Comparison of ENCODE assay signal across 27 cellular contexts in genomic region chr20:14064333-14064732, GRCh38.
"Had no signal": no experiment of that assay in that cellular context is flagged by ENCODE, and none has a peak within 500 bp of the region (broad histone marks: within the 10 kb centered on the region; RNA-seq: fewer than 3 reads in every experiment).

No MANE protein-coding gene starts in this region.

- H3K4me1 ChIP-seq: esophagus muscularis mucosa, foreskin keratinocyte had no signal

- DNase-seq: activated CD4-positive, alpha-beta memory T cell treated with anti-CD3 and anti-CD28 coated beads, Interleukin-2, amount 10 ng/mL, durations not matched to agents 7 days and 5 days; activated CD4-positive, alpha-beta T cell treated with anti-CD3 and anti-CD28 coated beads for 36 hours; activated CD4-positive, alpha-beta T cell treated with anti-CD3 and anti-CD28 coated beads, Interleukin-2, amount 10 ng/mL, durations not matched to agents 7 days and 5 days; activated CD4-positive, alpha-beta T cell treated with anti-CD3 and anti-CD28 coated beads, Interleukin-2, amount 50 U/mL, for 4 hours; activated CD4-positive, CD25-positive, alpha-beta regulatory T cell; activated CD4-positive, CD25-positive, alpha-beta regulatory T cell treated with anti-CD3 and anti-CD28 coated beads, Interleukin-2, amount 50 U/mL, for 72 hours; activated CD8-positive, alpha-beta memory T cell treated with anti-CD3 and anti-CD28 coated beads, Interleukin-2, amount 50 U/mL, for 48 hours; activated gamma-delta T cell; activated naive CD4-positive, alpha-beta T cell treated with anti-CD3 and anti-CD28 coated beads, Interleukin-2, amount 50 U/mL, for 16 hours; activated naive CD4-positive, alpha-beta T cell treated with Interleukin-2 at 50 U/mL for 16 hours; activated T-cell treated with anti-CD3 and anti-CD28 coated beads for 4 hours; activated T-cell treated with anti-CD3 and anti-CD28 coated beads, Interleukin-2, amount 50 U/mL, for 24 hours; activated T-cell treated with anti-CD3 and anti-CD28 coated beads, Interleukin-2, amount 50 U/mL, for 72 hours; amniotic stem cell; anterior cingulate cortex; caudate nucleus; cortex of kidney; dermis blood vessel endothelial cell; effector CD4-positive, alpha-beta T cell; effector memory CD8-positive, alpha-beta T cell; erythroblast; foreskin keratinocyte; gastrocnemius medialis; T-helper 2 cell had no signal

- H3K36me3 ChIP-seq: esophagus muscularis mucosa, gastrocnemius medialis had no signal

- FAIRE-seq: astrocyte, colon had no signal

- ATAC-seq: activated CD4-positive, alpha-beta T cell treated with anti-CD3 and anti-CD28 coated beads for 36 hours; activated T-cell treated with anti-CD3 and anti-CD28 coated beads, Interleukin-2, amount 50 U/mL, for 72 hours; effector memory CD8-positive, alpha-beta T cell; foreskin keratinocyte; gastrocnemius medialis had no signal

- H3K27ac ChIP-seq: esophagus muscularis mucosa, foreskin keratinocyte, gastrocnemius medialis had no signal

- H3K4me3 ChIP-seq: esophagus muscularis mucosa, gastrocnemius medialis had no signal

- H3K27me3 ChIP-seq: esophagus muscularis mucosa, foreskin keratinocyte, gastrocnemius medialis had no signal

- H3K9me3 ChIP-seq: esophagus muscularis mucosa, gastrocnemius medialis had no signal
